In genomic region chr12:11872055-11872454, GRCh38 we compare ENCODE assay signal across 25 cellular contexts.
DNase-seq lines count a peak whose midpoint lies in the region; ATAC-seq, FAIRE-seq and TF ChIP-seq lines count a peak whose summit lies in the region.
"Had no signal": no experiment of that assay in that cellular context is flagged by ENCODE, and none has a peak within 500 bp of the region (broad histone marks: within the 10 kb centered on the region; RNA-seq: fewer than 3 reads in every experiment).

No MANE protein-coding gene starts in this region.

- peaks cover 58% of the 10 kb centered on the region for H3K36me3 Mint-ChIP-seq in Calu3 (ENCODE audit: insufficient read depth, unreplicated experiment)
- H3K36me3 Mint-ChIP-seq in endodermal cell (ENCODE audit: low read depth): peaks cover 49% of the 10 kb centered on the region
- H3K36me3 Mint-ChIP-seq in CD4-positive, alpha-beta memory T cell: peaks cover 58 to 70% of the 10 kb centered on the region in 2 donors

- FAIRE-seq in A549 (lab: Jason Lieb, UNC): no peak
- FAIRE-seq: GM18507, H1 had no signal

- no peak overlapping the region for H3K4me3 Mint-ChIP-seq in Calu3 (ENCODE audit: low read depth, unreplicated experiment)
- no peak overlapping the region for H3K4me3 Mint-ChIP-seq in endodermal cell
- H3K4me3 Mint-ChIP-seq in CD4-positive, alpha-beta memory T cell: no peak overlapping the region
- H3K4me3 Mint-ChIP-seq: B cell; CD8-positive, alpha-beta memory T cell had no signal

- TF ChIP-seq RAD21 in A549 (conservative IDR thresholded peaks at IDR 0.05 in 1 of 2, IDR thresholded peaks at IDR 0.05 in 1 of 2) (no peak), Ishikawa (IDR thresholded peaks at IDR 0.05; ENCODE audit: low read depth) (no peak)

- no TSS peak for BruUV-seq in Calu3 (replicated peaks; lab: Mats Ljungman, UMichigan)

- no peaks in the 10 kb centered on the region for H3K27me3 ChIP-seq in endodermal cell (ENCODE audit: control insufficient read depth, insufficient read depth, low read length, poor library complexity, severe bottlenecking)
- H3K27me3 ChIP-seq in CD4-positive, alpha-beta memory T cell (ENCODE audit: insufficient read depth, low read length): no peaks in the 10 kb centered on the region

- H3K9me3 Mint-ChIP-seq in Calu3 (ENCODE audit: low read depth, unreplicated experiment) (peaks cover under 1% of the 10 kb centered on the region), endodermal cell (peaks cover under 1% of the 10 kb centered on the region)
- peaks cover 0 to 1% (median 0%) of the 10 kb centered on the region in 8 donors for H3K9me3 Mint-ChIP-seq in CD4-positive, alpha-beta memory T cell

- POLR2A ChIA-PET in A549 (lab: Yijun Ruan, JAX): no interaction called here
- POLR2A ChIA-PET in CD4-positive, alpha-beta memory T cell (lab: Charles Lee; ENCODE audit: partially characterized antibody): no interaction called here

- no peaks in the 10 kb centered on the region for H3K27me3 Mint-ChIP-seq in Calu3 (ENCODE audit: unreplicated experiment)
- H3K27me3 Mint-ChIP-seq in endodermal cell (ENCODE audit: insufficient read depth): no peaks in the 10 kb centered on the region
- H3K27me3 Mint-ChIP-seq in CD4-positive, alpha-beta memory T cell: no peaks in the 10 kb centered on the region
- H3K27me3 Mint-ChIP-seq: B cell; CD8-positive, alpha-beta memory T cell had no signal

- TF ChIP-seq CTCF in A549 (IDR thresholded peaks at IDR 0.05) (no peak), Calu3 (IDR thresholded peaks at IDR 0.05; ENCODE audit: unreplicated experiment) (no peak), endodermal cell (conservative IDR thresholded peaks at IDR 0.05) (no peak), GM10266 (IDR thresholded peaks at IDR 0.05; ENCODE audit: control insufficient read depth, insufficient read depth, low read depth, missing control alignments) (no peak)

- intact Hi-C loops in Calu3 (cut with micrococcal nuclease; ENCODE audit: unreplicated experiment): no loop called here
- intact Hi-C loops in CD4-positive, alpha-beta memory T cell (cut with micrococcal nuclease): loop anchor here (10.0 kb wide), 1 partner anchor 133 kb away; no protein-coding TSS in a partner anchor

- H3K4me1 Mint-ChIP-seq in Calu3 (ENCODE audit: low read depth, unreplicated experiment): peaks cover 40% of the 10 kb centered on the region
- H3K4me1 Mint-ChIP-seq in endodermal cell: peaks cover 10% of the 10 kb centered on the region
- H3K4me1 Mint-ChIP-seq in CD4-positive, alpha-beta memory T cell: peaks cover 21 to 49% (median 34%) of the 10 kb centered on the region in 4 donors

- peak overlapping the region; percentile 19 for H3K27ac Mint-ChIP-seq in Calu3 (ENCODE audit: unreplicated experiment)
- H3K27ac Mint-ChIP-seq in endodermal cell: no peak overlapping the region
- peak overlapping the region in 2 of 7 donors; percentile 5 to 6 for H3K27ac Mint-ChIP-seq in CD4-positive, alpha-beta memory T cell
- H3K27ac Mint-ChIP-seq: B cell had no signal

- no peak for DNase-seq in A549 (ENCODE audit: low read depth in 1 of 2, low spot score in 1 of 2)
- DNase-seq in Calu3: no peak
- DNase-seq in endodermal cell: peak; percentile 68
- no peak for DNase-seq in CD4-positive, alpha-beta memory T cell
- no peak for DNase-seq in NCI-H82 (lab: John Stamatoyannopoulos, UW)
- no peak for DNase-seq in GM10266 (ENCODE audit: extremely low spot score)
- DNase-seq: CD8-positive, alpha-beta memory T cell; DMS79 treated with DMSO at 0.1 percent for 48 hours; HCEC 1CT; Karpas-422; NCI-H1092 treated with DMSO at 0.1 percent for 48 hours; NCI-H1436; NCI-H187; NCI-H2081 treated with DMSO at 0.1 percent for 48 hours; NCI-H2171; NCI-H345; NCI-H510A treated with DMSO at 0.1 percent for 48 hours; NCI-H748 treated with DMSO at 0.1 percent for 48 hours had no signal

- WGBS in A549 (ENCODE audit: missing lambda C conversion rate): 71% methylated on average over 4 of the region's 4 CpGs
- WGBS in endodermal cell (ENCODE audit: insufficient coverage in 1 of 2, insufficient read length in 1 of 2), 2 experiments: 95 to 100% methylated on average over 1 to 4 of the region's 4 CpGs

- no peak overlapping the region for H3K4me2 ChIP-seq in A549

- H3K9me3 ChIP-seq in A549 (no peaks in the 10 kb centered on the region; the same call in 2 of the 3 replicates), endodermal cell (ENCODE audit: control insufficient read depth, low read length) (peaks cover under 1% of the 10 kb centered on the region)
- H3K9me3 ChIP-seq in CD4-positive, alpha-beta memory T cell (ENCODE audit: control insufficient read depth in 1 of 2, low read length in 2 of 2): no peaks in the 10 kb centered on the region

- no peak for TF ChIP-seq POLR2A in A549 (IDR thresholded peaks at IDR 0.05; ENCODE audit: low read length)

- ATAC-seq in A549 (no peak), HG03432 (IDR thresholded peaks at IDR 0.05; ENCODE audit: unreplicated experiment) (no peak)

- H3K27ac ChIP-seq in A549: no peak overlapping the region
- no peak overlapping the region for H3K27ac ChIP-seq in endodermal cell (ENCODE audit: low read depth, low read length)
- no peak overlapping the region for H3K27ac ChIP-seq in CD4-positive, alpha-beta memory T cell (ENCODE audit: low read depth, low read length)
- H3K27ac ChIP-seq: C4-2B, HL-60 had no signal

- H3K4me1 ChIP-seq in A549 (peaks cover 7% of the 10 kb centered on the region; the same call in 1 of the 3 replicates), endodermal cell (ENCODE audit: control insufficient read depth, insufficient read depth, low read length) (no peaks in the 10 kb centered on the region)
- H3K4me1 ChIP-seq in CD4-positive, alpha-beta memory T cell (ENCODE audit: insufficient read depth, low read length): peaks cover 24% of the 10 kb centered on the region

- H3K36me3 ChIP-seq in endodermal cell (ENCODE audit: control insufficient read depth, insufficient read depth, low read length): peaks cover 17% of the 10 kb centered on the region
- peaks cover 19% of the 10 kb centered on the region for H3K36me3 ChIP-seq in CD4-positive, alpha-beta memory T cell (ENCODE audit: insufficient read depth, low read length)

- no peak overlapping the region for H3K4me3 ChIP-seq in A549
- H3K4me3 ChIP-seq in endodermal cell (ENCODE audit: low read length): no peak overlapping the region
- H3K4me3 ChIP-seq in CD4-positive, alpha-beta memory T cell (ENCODE audit: low read length in 2 of 2): no peak overlapping the region

- H3K9ac ChIP-seq in endodermal cell (ENCODE audit: extremely low read depth, low read length, poor library complexity, severe bottlenecking): no peak overlapping the region

- TF ChIP-seq EP300 in A549 (IDR thresholded peaks at IDR 0.05) (no peak), Ishikawa (IDR thresholded peaks at IDR 0.05; ENCODE audit: borderline replicate concordance) (no peak)

- CTCF ChIA-PET in A549 (lab: Yijun Ruan, JAX): no interaction called here
- CTCF ChIA-PET in Calu3 (lab: Charles Lee): no interaction called here
- CTCF ChIA-PET in CD4-positive, alpha-beta memory T cell (lab: Charles Lee; ENCODE audit: partially characterized antibody): no interaction called here

TF ChIP-seq in A549, 52 proteins besides CTCF, POLR2A, EP300 and RAD21 (continues in another document):
- TF ChIP-seq JUN (IDR thresholded peaks at IDR 0.05): no peak
- TF ChIP-seq REST (IDR thresholded peaks at IDR 0.05): peak; percentile 72

TF ChIP-seq in Ishikawa, 13 proteins besides CTCF, POLR2A, EP300 and RAD21:
- TF ChIP-seq EGR1 (IDR thresholded peaks at IDR 0.05) (no peak), REST (IDR thresholded peaks at IDR 0.05; ENCODE audit: low read depth) (peak; percentile 90)
